Comparison of ENCODE assay signal across 1 cellular context in genomic region chr2:106284255-106284654, GRCh38.
A peak's percentile ranks its signal among the peaks of the same experiment; 100 is the strongest.
TF ChIP-seq lines count a peak whose summit lies in the region.

No MANE protein-coding gene starts in this region.

TF ChIP-seq in HepG2, 621 proteins besides CTCF, POLR2A, EP300 and RAD21 (continued from another document):
- TF ChIP-seq PRDM4 (CRISPR knock-in tag; IDR thresholded peaks at IDR 0.05; ENCODE audit: borderline replicate concordance) (no peak), ZNF30 (CRISPR knock-in tag; IDR thresholded peaks at IDR 0.05) (no peak), CAMTA2 (CRISPR knock-in tag; IDR thresholded peaks at IDR 0.05; ENCODE audit: borderline replicate concordance) (peak; percentile 25; the same call in 1 of the 2 replicates), ZNF687 (CRISPR knock-in tag; IDR thresholded peaks at IDR 0.05) (peak; percentile 8; the same call in 1 of the 2 replicates), ZNF547 (CRISPR knock-in tag; IDR thresholded peaks at IDR 0.05) (0 out of 2 replicates have a peak, but pooled peaks have one; percentile 3), ZNF660 (CRISPR knock-in tag; IDR thresholded peaks at IDR 0.05; ENCODE audit: borderline replicate concordance, low read depth) (no peak), HOXA3 (CRISPR knock-in tag; IDR thresholded peaks at IDR 0.05) (no peak), ARID2 (CRISPR knock-in tag; IDR thresholded peaks at IDR 0.05; ENCODE audit: borderline replicate concordance) (no peak), ZNF577 (CRISPR knock-in tag; IDR thresholded peaks at IDR 0.05; ENCODE audit: borderline replicate concordance, low read depth) (no peak), ZNF652 (CRISPR knock-in tag; IDR thresholded peaks at IDR 0.05; ENCODE audit: borderline replicate concordance, low read depth) (no peak)
TF ChIP-seq in HepG2: peak in this region for 4.
